In genomic region chr20:10291564-10292240, GRCh38 we compare ENCODE assay signal across 9 cellular contexts.
"Had no signal": no experiment of that assay in that cellular context is flagged by ENCODE, and none has a peak within 500 bp of the region (broad histone marks: within the 10 kb centered on the region; RNA-seq: fewer than 3 reads in every experiment).

No MANE protein-coding gene starts in this region.

- H3K27ac ChIP-seq: GM23248 had no signal

- H3K4me3 Mint-ChIP-seq: H9 had no signal

- FAIRE-seq: H1, H54, HTR-8/SVneo, K562 had no signal

- H3K4me3 ChIP-seq: GM23248, K562 had no signal

- H3K9me3 Mint-ChIP-seq: H9 had no signal

- ATAC-seq: K562 had no signal

- H3K27ac Mint-ChIP-seq: H9 had no signal

- H2AFZ ChIP-seq: GM23248 had no signal

- DNase-seq: GM23248, H9, HCEC 1CT, IMR-90, KG1 had no signal
